8 cellular contexts compared by ENCODE assay signal in genomic region chr12:12992418-12993175, GRCh38. TPM values are rescaled to one million over a fixed set of nuclear protein-coding genes. Genes with fewer than 3 reads are reported as not detected.
A peak's percentile ranks its signal among the peaks of the same experiment; 100 is the strongest.
DNase-seq lines count a peak whose midpoint lies in the region; ATAC-seq, FAIRE-seq and TF ChIP-seq lines count a peak whose summit lies in the region.

No MANE protein-coding gene starts in this region.

- TF ChIP-seq CTCF in A549 (IDR thresholded peaks at IDR 0.05) (no peak), cardiac fibroblast (IDR thresholded peaks at IDR 0.05; ENCODE audit: low read depth, low read length) (no peak)

- peaks cover 24% of the 10 kb centered on the region for H3K4me1 ChIP-seq in A549

- peak overlapping the region; percentile 76 for H3K4me2 ChIP-seq in A549

- POLR2A ChIA-PET in A549 (lab: Yijun Ruan, JAX), result interaction anchor here (0.7 kb wide), 2 partner anchors 66 to 828 kb away, joined by 3 to 5 read pairs; no protein-coding TSS in a partner anchor

- TF ChIP-seq RAD21 in A549 (conservative IDR thresholded peaks at IDR 0.05 in 1 of 2, IDR thresholded peaks at IDR 0.05 in 1 of 2), result no peak

- peak; percentile 24 to 75 for DNase-seq in A549 (ENCODE audit: low read depth in 1 of 2, low spot score in 1 of 2)
- DNase-seq in HS-27A (ENCODE audit: low read depth), result peak; percentile 38
- peak; percentile 97 for DNase-seq in cardiac fibroblast (ENCODE audit: low read depth in 2 of 2)
- DNase-seq in medulla oblongata (ENCODE audit: extremely low spot score), result peak; percentile 60
- no peak for DNase-seq in activated CD4-positive, CD25-positive, alpha-beta regulatory T cell (lab: John Stamatoyannopoulos, UW)
- DNase-seq in immature natural killer cell, result no peak

- no peak for TF ChIP-seq POLR2A in A549 (IDR thresholded peaks at IDR 0.05; ENCODE audit: low read length)

- H3K4me3 Mint-ChIP-seq in immature natural killer cell, result peak overlapping the region in 1 of 5 donors; percentile 44

- H3K9me3 ChIP-seq in A549, result no peaks in the 10 kb centered on the region

- TF ChIP-seq EP300 in A549 (IDR thresholded peaks at IDR 0.05), result peak in 1 of 2 experiments; percentile 25; a peak in 1 of 5 replicates

- H3K4me1 Mint-ChIP-seq in immature natural killer cell, result peaks cover 8 to 10% of the 10 kb centered on the region in 2 donors

- no peaks in the 10 kb centered on the region for H3K9me3 Mint-ChIP-seq in immature natural killer cell

- 35% methylated on average over 8 of the region's 8 CpGs for WGBS in A549 (ENCODE audit: missing lambda C conversion rate)

- H3K36me3 Mint-ChIP-seq in immature natural killer cell, result peaks cover 0 to 8% (median 6%) of the 10 kb centered on the region in 3 donors

- peak overlapping the region; percentile 68 to 86 for H3K27ac ChIP-seq in A549

- H3K27ac Mint-ChIP-seq in immature natural killer cell, result peak overlapping the region in 2 of 6 donors; percentile 9 to 87

- H3K27me3 Mint-ChIP-seq in immature natural killer cell (ENCODE audit: low read depth in 3 of 3), result peaks cover 0 to 2% (median 0%) of the 10 kb centered on the region in 3 donors

- CTCF ChIA-PET in A549 (lab: Yijun Ruan, JAX), result interaction anchor here (0.6 to 1.6 kb wide), 6 partner anchors 9 to 212 kb away, joined by 3 to 10 read pairs (median 4); no protein-coding TSS in a partner anchor

- ATAC-seq in A549, result peak; percentile 87 to 88
- no peak for ATAC-seq in HG03439 (IDR thresholded peaks at IDR 0.05; ENCODE audit: unreplicated experiment)
- no peak for ATAC-seq in HG02970 (IDR thresholded peaks at IDR 0.05; ENCODE audit: low FRiP score, unreplicated experiment)

- peak; percentile 68 for FAIRE-seq in A549 (lab: Jason Lieb, UNC)

- H3K4me3 ChIP-seq in A549 (peak overlapping the region; percentile 8; the same call in 1 of the 3 replicates), cardiac fibroblast (replicated peaks in 1 of 2; ENCODE audit: low read depth in 2 of 2, low read length in 2 of 2) (peak overlapping the region; percentile 9 to 30)

TF ChIP-seq in A549, 52 proteins besides CTCF, POLR2A, EP300 and RAD21:
- TF ChIP-seq JUN (IDR thresholded peaks at IDR 0.05) (peak in 1 of 2 experiments; percentile 44; a peak in 2 of 5 replicates), CEBPB (IDR thresholded peaks at IDR 0.05) (peak; percentile 52 to 76; a peak in 3 of 4 replicates), NFE2L2 (conservative IDR thresholded peaks at IDR 0.05; ENCODE audit: low read length) (peak; percentile 31; the same call in 1 of the 2 replicates), MAFK (IDR thresholded peaks at IDR 0.05; ENCODE audit: partially characterized antibody) (peak; percentile 82), GATA3 (IDR thresholded peaks at IDR 0.05; ENCODE audit: borderline replicate concordance) (no peak), JUNB (IDR thresholded peaks at IDR 0.05) (0 out of 2 replicates have a peak, but pooled peaks have one; percentile 33), CBX8 (IDR thresholded peaks at IDR 0.05) (no peak), FOSL2 (IDR thresholded peaks at IDR 0.05) (no peak), FOSL2 (CRISPR knock-in tag; IDR thresholded peaks at IDR 0.05) (peak; percentile 50)

RNA-seq across cellular contexts. Expression of gene HEBP1, which starts 7.5 kb away (rescaled TPM):
- polyA plus RNA-seq in A549 (2011; rRNA removed), result 24.8 and 40.3 TPM in 2 replicates
- 31.0 and 31.8 TPM in 2 replicates for polyA plus RNA-seq in A549 (2012; cell fraction: cytosol; rRNA removed)
- 18.5 and 22.6 TPM in 2 replicates for polyA plus RNA-seq in A549 (2012; cell fraction: nucleus; rRNA removed)
- 47.5 to 49.3 TPM (median 48.9 TPM) in 3 replicates for polyA plus RNA-seq in A549 (2017; fragmentation: RNase III; extraction: RNeasy Plus Mini Kit Qiagen cat#74134 plus additional on column Dnase treatment)
- 32.5 and 34.3 TPM in 2 replicates for polyA minus RNA-seq in A549 (2011; rRNA and poly(A)+ RNA removed)
- 10 to 100 TPM; 21.8 to 24.6 (median 24.3) TPM for polyA plus RNA-seq in immature natural killer cell

RNA-seq across cellular contexts. Expression of gene GPRC5D, which starts 40.6 kb away (rescaled TPM):
- polyA plus RNA-seq in A549 (2011; rRNA removed) (not detected in 2 replicates), A549 (2017; fragmentation: RNase III; extraction: RNeasy Plus Mini Kit Qiagen cat#74134 plus additional on column Dnase treatment) (not detected in 3 replicates), immature natural killer cell (under 1 TPM in 1 of 3 donors, not detected in 2; 0.52 TPM)
- 0.04 TPM in 1 of 2 replicates, not detected in the other for polyA plus RNA-seq in A549 (2012; cell fraction: cytosol; rRNA removed)
- 0.23 TPM in 2 replicates for polyA plus RNA-seq in A549 (2012; cell fraction: nucleus; rRNA removed)
- polyA minus RNA-seq in A549 (2011; rRNA and poly(A)+ RNA removed), result not detected in 2 replicates

RNA-seq across cellular contexts. Expression of gene FAM234B, which starts 51.6 kb away (rescaled TPM):
- polyA plus RNA-seq in A549 (2011; rRNA removed) (7.4 and 7.5 TPM in 2 replicates), A549 (2017; fragmentation: RNase III; extraction: RNeasy Plus Mini Kit Qiagen cat#74134 plus additional on column Dnase treatment) (2.5 to 2.8 TPM (median 2.6 TPM) in 3 replicates), immature natural killer cell (1 to 10 TPM in 2 of 3 donors, under 1 TPM in 1; 0.14 to 1.5 (median 1.3) TPM)
- 2.2 and 2.4 TPM in 2 replicates for polyA plus RNA-seq in A549 (2012; cell fraction: cytosol; rRNA removed)
- polyA plus RNA-seq in A549 (2012; cell fraction: nucleus; rRNA removed), result 2.8 and 3.5 TPM in 2 replicates
- polyA minus RNA-seq in A549 (2011; rRNA and poly(A)+ RNA removed), result 17.4 and 18.1 TPM in 2 replicates

Comparison
In these comparisons a context has a peak if more than half of its experiments do, and no peak if none do; other contexts are left out.
1. ATAC-seq: peak in A549 (2 of 2); none in HG03439 (single experiment) and HG02970 (single experiment).
2. DNase-seq: peak in A549 (2 of 2), HS-27A (single experiment), cardiac fibroblast (2 of 2) and medulla oblongata (single experiment); none in activated CD4-positive, CD25-positive, alpha-beta regulatory T cell (0 of 4) and immature natural killer cell (0 of 3).